13 cellular contexts compared by ENCODE assay signal in the genomic region with DNA sequence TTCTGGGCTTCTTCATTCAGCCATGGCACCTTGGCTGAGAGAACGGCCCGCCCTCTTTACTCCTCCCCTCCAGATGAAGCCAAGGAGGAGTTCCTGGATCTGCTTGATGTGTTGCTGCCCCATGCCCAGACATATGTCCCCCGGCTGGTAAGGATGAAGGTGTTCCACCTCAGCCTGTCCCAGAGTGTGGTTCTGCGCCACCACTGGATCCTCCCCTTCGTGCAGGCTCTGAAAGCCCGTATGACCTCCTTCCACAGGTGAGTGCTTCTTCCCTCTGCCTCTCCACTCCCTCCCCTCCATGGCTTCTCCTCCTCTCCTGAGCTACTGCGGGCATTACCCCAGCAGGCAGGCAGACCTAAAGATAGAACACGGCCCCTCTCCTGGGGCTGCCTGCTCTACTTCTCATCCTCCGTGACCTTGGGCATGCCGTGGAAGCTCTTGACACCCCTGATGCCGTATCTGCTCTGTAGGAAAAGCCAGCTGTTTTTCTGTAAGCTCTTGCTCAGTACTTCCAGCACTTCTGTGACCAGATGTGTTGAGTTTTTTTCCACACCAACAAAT. TPM values are rescaled to one million over a fixed set of nuclear protein-coding genes. Genes with fewer than 3 reads are reported as not detected.
"Had no signal": no experiment of that assay in that cellular context is flagged by ENCODE, and none has a peak within 500 bp of the region (broad histone marks: within the 10 kb centered on the region; RNA-seq: fewer than 3 reads in every experiment).

No MANE protein-coding gene starts in this region.

- H3K9me3 ChIP-seq: esophagus muscularis mucosa, psoas muscle had no signal

- H3K4me3 ChIP-seq: esophagus muscularis mucosa, psoas muscle had no signal

- H3K27me3 ChIP-seq: esophagus muscularis mucosa had no signal

- ATAC-seq: activated CD4-positive, CD25-positive, alpha-beta regulatory T cell treated with anti-CD3 and anti-CD28 coated beads, Interleukin-2, amount 50 U/mL, for 24 hours; left colon; psoas muscle; sciatic nerve; stimulated activated naive CD8-positive, alpha-beta T cell treated with anti-CD3 and anti-CD28 coated beads, Interleukin-15, amount 100 ng/mL, for 72 hours had no signal

- H3K27ac ChIP-seq: esophagus muscularis mucosa, psoas muscle had no signal

- DNase-seq: activated CD4-positive, alpha-beta T cell treated with anti-CD3 and anti-CD28 coated beads, Interleukin-2, amount 50 U/mL, for 1 hour; activated naive CD4-positive, alpha-beta T cell treated with anti-CD3 and anti-CD28 coated beads for 36 hours; hypothalamus; left colon; stimulated activated naive CD8-positive, alpha-beta T cell treated with anti-CD3 and anti-CD28 coated beads, Interleukin-15, amount 100 ng/mL, for 72 hours; SW 1271 had no signal

RNA-seq across cellular contexts. Expression of a gene that starts 39.0 kb away (rescaled TPM):
- total RNA-seq: activated CD8-positive, alpha-beta memory T cell treated with anti-CD3 and anti-CD28 coated beads for 36 hours; activated naive CD4-positive, alpha-beta T cell treated with anti-CD3 and anti-CD28 coated beads for 36 hours; astrocyte; osteoblast; psoas muscle; sciatic nerve had no signal
- polyA plus RNA-seq: psoas muscle had no signal
